Comparison of ENCODE assay signal across 12 cellular contexts in the genomic region with DNA sequence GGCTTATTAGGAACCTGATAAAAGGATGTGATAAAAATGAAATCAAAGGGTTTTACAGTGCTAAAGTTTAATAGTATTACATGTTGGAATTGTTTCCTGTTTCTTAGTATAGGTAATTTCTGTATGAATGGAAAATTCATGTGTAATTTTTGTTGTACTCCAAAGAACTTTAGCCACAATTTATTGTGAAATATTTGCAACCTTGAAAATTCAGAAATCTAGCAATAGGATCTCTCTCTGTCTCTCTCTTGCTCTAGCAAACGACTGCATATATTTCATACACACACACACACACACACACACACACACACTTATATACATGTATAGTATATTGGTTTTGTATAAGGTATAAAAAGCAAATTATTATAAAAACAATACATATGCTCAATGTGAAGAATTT. TPM values are rescaled to one million over a fixed set of nuclear protein-coding genes. Genes with fewer than 3 reads are reported as not detected.
DNase-seq lines count a peak whose midpoint lies in the region; ATAC-seq and TF ChIP-seq lines count a peak whose summit lies in the region.
"Had no signal": no experiment of that assay in that cellular context is flagged by ENCODE, and none has a peak within 500 bp of the region (broad histone marks: within the 10 kb centered on the region; RNA-seq: fewer than 3 reads in every experiment).

No MANE protein-coding gene starts in this region.

- intact Hi-C loops in CD4-positive, alpha-beta T cell (cut with DNase I, micrococcal nuclease): loop anchor here in 1 of 2 experiments (5.0 kb wide), 1 partner anchor 56 kb away; no protein-coding TSS in a partner anchor

- H3K27me3 Mint-ChIP-seq in CD4-positive, alpha-beta T cell: no peaks in the 10 kb centered on the region

- POLR2A ChIA-PET in CD4-positive, alpha-beta T cell (lab: Charles Lee): interaction anchor here (0.6 to 4.3 kb wide), 2 partner anchors 16 to 58 kb away, joined by 3 to 32 read pairs; partner anchors contain the start of gene PIAS1

- H3K27ac Mint-ChIP-seq in CD4-positive, alpha-beta T cell: peak overlapping the region; percentile 23

- H3K36me3 ChIP-seq in duodenal mucosa (ENCODE audit: control insufficient read depth in 1 of 2, insufficient read depth in 2 of 2, low read length in 2 of 2) (no peaks in the 10 kb centered on the region), neutrophil (no peaks in the 10 kb centered on the region)
- H3K36me3 ChIP-seq: pancreas had no signal

- H3K4me1 Mint-ChIP-seq in CD4-positive, alpha-beta T cell (ENCODE audit: low read depth): peaks cover 83% of the 10 kb centered on the region

- no peaks in the 10 kb centered on the region for H3K27me3 ChIP-seq in CD4-positive, alpha-beta T cell (ENCODE audit: control insufficient read depth, insufficient read depth, low read length)
- H3K27me3 ChIP-seq in duodenal mucosa (ENCODE audit: control insufficient read depth in 1 of 2, insufficient read depth in 2 of 2, low read length in 2 of 2) (no peaks in the 10 kb centered on the region), neutrophil (no peaks in the 10 kb centered on the region)
- H3K27me3 ChIP-seq: pancreas had no signal

- H3K4me1 ChIP-seq in duodenal mucosa (ENCODE audit: control insufficient read depth in 1 of 2, insufficient read depth in 2 of 2, low read length in 2 of 2) (peaks cover 18 to 31% of the 10 kb centered on the region in 2 donors), neutrophil (ENCODE audit: control insufficient read depth in 1 of 2, insufficient read depth in 1 of 2, low read depth in 1 of 2, low read length in 1 of 2) (peaks cover 19 to 42% of the 10 kb centered on the region in 2 experiments)

- H3K9ac ChIP-seq in duodenal mucosa (ENCODE audit: low read depth in 1 of 2, low read length in 2 of 2): no peak overlapping the region

- H3K4me3 Mint-ChIP-seq in CD4-positive, alpha-beta T cell: peak overlapping the region; percentile 54

- ATAC-seq in CD4-positive, alpha-beta T cell (ENCODE audit: poor library complexity): no peak
- ATAC-seq in HG03439 (IDR thresholded peaks at IDR 0.05; ENCODE audit: unreplicated experiment): no peak
- ATAC-seq: HCT116 had no signal

- no peak overlapping the region for H3K27ac ChIP-seq in CD4-positive, alpha-beta T cell (ENCODE audit: low read depth, low read length)
- H3K27ac ChIP-seq in duodenal mucosa (ENCODE audit: low read depth, low read length): no peak overlapping the region
- H3K27ac ChIP-seq in neutrophil: peak overlapping the region; percentile 59
- H3K27ac ChIP-seq: RWPE1 had no signal

- no peak for TF ChIP-seq CTCF in CD4-positive, alpha-beta T cell (IDR thresholded peaks at IDR 0.05)
- TF ChIP-seq CTCF in NB4 (IDR thresholded peaks at IDR 0.05; ENCODE audit: low read depth, low read length): no peak
- TF ChIP-seq CTCF in neutrophil (IDR thresholded peaks at IDR 0.05): no peak

- CTCF ChIA-PET in CD4-positive, alpha-beta T cell (lab: Charles Lee): no interaction called here

- H3K4me3 ChIP-seq in NB4 (ENCODE audit: low read depth, low read length): peak overlapping the region; percentile 47
- H3K4me3 ChIP-seq in duodenal mucosa (ENCODE audit: low read depth in 1 of 2, low read length in 2 of 2): peak overlapping the region; percentile 29 to 30
- peak overlapping the region in 1 of 2 experiments; percentile 23 for H3K4me3 ChIP-seq in neutrophil (ENCODE audit: low read depth in 1 of 2, low read length in 1 of 2)

- DNase-seq in CD4-positive, alpha-beta T cell: no peak
- DNase-seq in NB4 (ENCODE audit: low read depth) (peak; percentile 19), mesenteric fat pad (ENCODE audit: low spot score) (no peak), DMS53 treated with DMSO at 0.1 percent for 48 hours (lab: John Stamatoyannopoulos, UW; ENCODE audit: unreplicated experiment) (no peak), islet precursor cell (no peak)
- DNase-seq: NCI-H1694, pancreas had no signal

- no peaks in the 10 kb centered on the region for H3K9me3 ChIP-seq in CD4-positive, alpha-beta T cell (ENCODE audit: control insufficient read depth, low read length)
- no peaks in the 10 kb centered on the region for H3K9me3 ChIP-seq in duodenal mucosa (ENCODE audit: control insufficient read depth in 1 of 2, low read length in 2 of 2)
- H3K9me3 ChIP-seq in neutrophil: no peaks in the 10 kb centered on the region
- H3K9me3 ChIP-seq: pancreas had no signal

- H3K9me3 Mint-ChIP-seq in CD4-positive, alpha-beta T cell: no peaks in the 10 kb centered on the region

- peaks cover 23% of the 10 kb centered on the region for H3K36me3 Mint-ChIP-seq in CD4-positive, alpha-beta T cell (ENCODE audit: low read depth)

- TF ChIP-seq POLR2A in NB4 (IDR thresholded peaks at IDR 0.05; ENCODE audit: extremely low read depth, insufficient read length): no peak

RNA-seq across cellular contexts. Expression of gene PIAS1, which starts 59.6 kb away (rescaled TPM):
- 10 to 100 TPM; 73.1 to 74.8 TPM for total RNA-seq in CD4-positive, alpha-beta T cell
- total RNA-seq in mesenteric fat pad: 37.3 TPM
